In genomic region chr21:43204638-43205037, GRCh38 we compare ENCODE assay signal across 23 cellular contexts. TPM values are rescaled to one million over a fixed set of nuclear protein-coding genes. Genes with fewer than 3 reads are reported as not detected.
"Had no signal": no experiment of that assay in that cellular context is flagged by ENCODE, and none has a peak within 500 bp of the region (broad histone marks: within the 10 kb centered on the region; RNA-seq: fewer than 3 reads in every experiment).

No MANE protein-coding gene starts in this region.

- H3K4me1 ChIP-seq: colonic mucosa, left ventricle myocardium inferior, right lobe of liver, tibial artery had no signal

- H3K36me3 ChIP-seq: brain microvascular endothelial cell, colonic mucosa, left ventricle myocardium inferior, right lobe of liver, tibial artery had no signal

- H3K4me3 ChIP-seq: colonic mucosa, left ventricle myocardium inferior, right lobe of liver, tibial artery had no signal

- DNase-seq: activated CD4-positive, alpha-beta T cell treated with anti-CD3 and anti-CD28 coated beads, Interleukin-2, amount 10 ng/mL, durations not matched to agents 7 days and 5 days; activated naive CD4-positive, alpha-beta T cell treated with anti-CD3 and anti-CD28 coated beads, Interleukin-2, amount 50 U/mL, for 16 hours; brain microvascular endothelial cell; left ventricle myocardium inferior; naive B cell; stimulated activated CD8-positive, alpha-beta memory T cell treated with anti-CD3 and anti-CD28 coated beads, Interleukin-4, amount 100 ng/mL, for 48 hours; stimulated activated naive CD4-positive, alpha-beta T cell; T-helper 1 cell; T-helper 9 cell had no signal

- H3K4me1 Mint-ChIP-seq: activated CD4-positive, alpha-beta T cell treated with anti-CD3 and anti-CD28 coated beads, Interleukin-2, amount 10 ng/mL, durations not matched to agents 7 days and 5 days; activated T-helper 17 cell treated with anti-CD3 and anti-CD28 coated beads, Interleukin-2, amount 50 U/mL, for 72 hours; central memory CD8-positive, alpha-beta T cell; naive B cell; neural crest cell had no signal

- H3K27ac Mint-ChIP-seq: activated CD4-positive, alpha-beta T cell treated with anti-CD3 and anti-CD28 coated beads, Interleukin-2, amount 10 ng/mL, durations not matched to agents 7 days and 5 days; activated T-helper 17 cell treated with anti-CD3 and anti-CD28 coated beads, Interleukin-2, amount 50 U/mL, for 72 hours had no signal

- H3K27me3 ChIP-seq: brain microvascular endothelial cell, colonic mucosa, right lobe of liver had no signal

- H3K9me3 Mint-ChIP-seq: central memory CD8-positive, alpha-beta T cell had no signal

- ATAC-seq: activated T-helper 17 cell treated with anti-CD3 and anti-CD28 coated beads, Interleukin-2, amount 50 U/mL, for 72 hours; right lobe of liver had no signal

- H3K27ac ChIP-seq: brain microvascular endothelial cell, colonic mucosa, left ventricle myocardium inferior, right lobe of liver, tibial artery had no signal

- H3K4me3 Mint-ChIP-seq: activated CD4-positive, alpha-beta T cell treated with anti-CD3 and anti-CD28 coated beads, Interleukin-2, amount 10 ng/mL, durations not matched to agents 7 days and 5 days; activated T-helper 17 cell treated with anti-CD3 and anti-CD28 coated beads, Interleukin-2, amount 50 U/mL, for 72 hours; central memory CD8-positive, alpha-beta T cell; neural crest cell had no signal

RNA-seq across cellular contexts. Expression of gene CRYAA, which starts 35.8 kb away (rescaled TPM):
- total RNA-seq: activated CD4-positive, alpha-beta T cell treated with anti-CD3 and anti-CD28 coated beads, Interleukin-2, amount 10 ng/mL, durations not matched to agents 7 days and 5 days; activated CD8-positive, alpha-beta memory T cell treated with anti-CD3 and anti-CD28 coated beads for 36 hours; activated T-helper 17 cell treated with anti-CD3 and anti-CD28 coated beads, Interleukin-2, amount 50 U/mL, for 72 hours; aorta; colonic mucosa; frontal cortex; kidney epithelial cell; left ventricle myocardium inferior; mononuclear cell; neural crest cell; osteoblast; pulmonary artery endothelial cell had no signal
- polyA plus RNA-seq: aorta, esophagus had no signal
